Comparison of ENCODE assay signal across 25 cellular contexts in the genomic region with DNA sequence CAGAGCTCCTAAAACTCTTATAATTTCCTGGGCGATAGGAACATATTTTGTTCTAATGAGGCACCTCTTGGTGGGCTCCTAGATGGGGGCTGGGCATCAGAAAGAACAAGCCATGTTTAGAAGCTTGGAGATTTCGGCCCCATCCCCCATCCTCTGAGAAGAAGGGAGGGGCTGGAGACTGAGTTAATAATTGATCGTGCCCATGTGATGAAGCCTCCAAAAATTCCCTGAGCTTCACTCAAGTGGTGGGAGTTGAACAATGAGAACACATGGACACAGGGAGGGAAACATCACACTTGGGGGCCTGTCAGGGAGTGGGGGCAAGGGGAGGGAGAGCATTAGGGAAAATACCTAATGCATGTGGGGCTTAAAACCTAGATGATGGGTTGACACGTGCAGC. TPM values are rescaled to one million over a fixed set of nuclear protein-coding genes. Genes with fewer than 3 reads are reported as not detected.
A peak's percentile ranks its signal among the peaks of the same experiment; 100 is the strongest.
DNase-seq lines count a peak whose midpoint lies in the region; ATAC-seq, FAIRE-seq and TF ChIP-seq lines count a peak whose summit lies in the region.
"Had no signal": no experiment of that assay in that cellular context is flagged by ENCODE, and none has a peak within 500 bp of the region (broad histone marks: within the 10 kb centered on the region; RNA-seq: fewer than 3 reads in every experiment).

No MANE protein-coding gene starts in this region.

- H3K4me3 ChIP-seq in HepG2 (replicated peaks in 1 of 3; ENCODE audit: insufficient read depth in 1 of 3, low read depth in 2 of 3, low read length in 3 of 3) (no peak overlapping the region), right lobe of liver (no peak overlapping the region), Karpas-422 (ENCODE audit: low read length) (no peak overlapping the region)
- H3K4me3 ChIP-seq: A549, BLaER1 had no signal

- H3K9me3 ChIP-seq in HepG2 (ENCODE audit: low read length) (no peaks in the 10 kb centered on the region), right lobe of liver (no peaks in the 10 kb centered on the region), Karpas-422 (ENCODE audit: low read length) (no peaks in the 10 kb centered on the region), T-helper 17 cell (ENCODE audit: control insufficient read depth, low read length, poor library complexity, severe bottlenecking) (no peaks in the 10 kb centered on the region)
- H3K9me3 ChIP-seq: A549, BE2C, Caco-2 had no signal

- no peaks in the 10 kb centered on the region for H4K20me1 ChIP-seq in HepG2 (ENCODE audit: insufficient read depth, low read length)
- no peaks in the 10 kb centered on the region for H4K20me1 ChIP-seq in Karpas-422 (ENCODE audit: insufficient read depth, low read depth, low read length)
- H4K20me1 ChIP-seq: BLaER1 had no signal

- H3K27ac Mint-ChIP-seq in stimulated activated memory B cell treated with anti-CD40 and anti-IgM and Interleukin-4, amounts not matched to agents 10 μg/mL and 1 μg/mL and 100 μg/mL, for 72 hours: peak overlapping the region; percentile 23
- H3K27ac Mint-ChIP-seq in T-helper 17 cell: no peak overlapping the region
- H3K27ac Mint-ChIP-seq in activated CD8-positive, alpha-beta T cell treated with anti-CD3 and anti-CD28 coated beads, Interleukin-2, amount 10 ng/mL, durations not matched to agents 7 days and 5 days: no peak overlapping the region
- H3K27ac Mint-ChIP-seq: CD4-positive, alpha-beta memory T cell; CD4-positive, CD25-positive, alpha-beta regulatory T cell; CD8-positive, alpha-beta memory T cell had no signal

- CTCF ChIA-PET in HepG2 (lab: Yijun Ruan, JAX; ENCODE audit: low intra/inter-chr PET ratio, low total read pairs): no interaction called here
- CTCF ChIA-PET in activated CD8-positive, alpha-beta T cell treated with anti-CD3 and anti-CD28 coated beads, Interleukin-2, amount 10 ng/mL, durations not matched to agents 7 days and 5 days (lab: Charles Lee): no interaction called here

- H3K9ac ChIP-seq in HepG2 (ENCODE audit: insufficient read depth, low read depth, low read length) (no peak overlapping the region), Karpas-422 (ENCODE audit: low read length) (peak overlapping the region; percentile 61; the same call in 1 of the 2 replicates)
- H3K9ac ChIP-seq: BLaER1 had no signal

- H3K4me1 ChIP-seq in HepG2 (ENCODE audit: insufficient read depth, low read length): peaks cover 86% of the 10 kb centered on the region
- H3K4me1 ChIP-seq in right lobe of liver: peaks cover 0 to 23% (median 10%) of the 10 kb centered on the region in 4 donors
- H3K4me1 ChIP-seq in Karpas-422 (ENCODE audit: low read length): peaks cover 97% of the 10 kb centered on the region
- H3K4me1 ChIP-seq: A549, BE2C had no signal

- no peak for TF ChIP-seq RAD21 in HepG2 (CRISPR knock-in tag; IDR thresholded peaks at IDR 0.05)

- H3K27ac ChIP-seq in HepG2 (ENCODE audit: extremely low read length, insufficient read depth, low read length) (no peak overlapping the region), right lobe of liver (no peak overlapping the region), Karpas-422 (ENCODE audit: low read length) (peak overlapping the region; percentile 96)
- H3K27ac ChIP-seq: 22Rv1, A549, BLaER1 had no signal

- 28% methylated on average over 4 of the region's 4 CpGs for WGBS in HepG2 (ENCODE audit: low lambda C conversion rate)
- WGBS in right lobe of liver (ENCODE audit: insufficient coverage, low coverage, low lambda C conversion rate, missing lambda C conversion rate): 94% methylated on average over 3 of the region's 4 CpGs

- DNase-seq in HepG2 (ENCODE audit: low spot score): peak; percentile 24
- no peak for DNase-seq in right lobe of liver
- DNase-seq in Karpas-422: no peak
- DNase-seq in left kidney (ENCODE audit: low read depth, low spot score): peak; percentile 16
- no peak for DNase-seq in T-helper 17 cell
- DNase-seq in activated CD8-positive, alpha-beta T cell treated with anti-CD3 and anti-CD28 coated beads, Interleukin-2, amount 10 ng/mL, durations not matched to agents 7 days and 5 days: no peak
- no peak for DNase-seq in NCI-H82 (lab: John Stamatoyannopoulos, UW)
- DNase-seq: AML-193; BE2C; C1 segment of cervical spinal cord; Caco-2; Calu3; CD4-positive, alpha-beta memory T cell; CD4-positive, CD25-positive, alpha-beta regulatory T cell; CD8-positive, alpha-beta memory T cell; GF-D8 had no signal

- peak; percentile 54 for FAIRE-seq in HepG2 (lab: Jason Lieb, UNC)
- FAIRE-seq: A549, D721Med, G401.6, GM12891, GM19239 had no signal

- H3K27me3 ChIP-seq in HepG2 (ENCODE audit: control insufficient read depth in 1 of 2, insufficient read depth in 2 of 2, low read length in 2 of 2) (no peaks in the 10 kb centered on the region), right lobe of liver (no peaks in the 10 kb centered on the region), Karpas-422 (ENCODE audit: low read length) (no peaks in the 10 kb centered on the region)
- H3K27me3 ChIP-seq: BE2C, BLaER1 had no signal

- H3K36me3 ChIP-seq in HepG2 (replicated peaks in 1 of 2; ENCODE audit: control insufficient read depth in 1 of 2, insufficient read depth in 2 of 2, low read length in 2 of 2) (no peaks in the 10 kb centered on the region), right lobe of liver (no peaks in the 10 kb centered on the region), Karpas-422 (ENCODE audit: insufficient read depth, low read length) (no peaks in the 10 kb centered on the region)
- H3K36me3 ChIP-seq: BE2C, BLaER1 had no signal

- no peak overlapping the region for H3K4me2 ChIP-seq in HepG2 (ENCODE audit: low read depth, low read length)
- peak overlapping the region; percentile 71 for H3K4me2 ChIP-seq in Karpas-422 (ENCODE audit: low read depth, low read length, poor library complexity, severe bottlenecking)
- H3K4me2 ChIP-seq: A549 had no signal

- H3K79me2 ChIP-seq in HepG2 (ENCODE audit: insufficient read depth, low read length): no peaks in the 10 kb centered on the region
- no peaks in the 10 kb centered on the region for H3K79me2 ChIP-seq in Karpas-422 (ENCODE audit: low read length)

- H3K4me3 Mint-ChIP-seq in stimulated activated memory B cell treated with anti-CD40 and anti-IgM and Interleukin-4, amounts not matched to agents 10 μg/mL and 1 μg/mL and 100 μg/mL, for 72 hours: no peak overlapping the region
- no peak overlapping the region for H3K4me3 Mint-ChIP-seq in T-helper 17 cell
- no peak overlapping the region for H3K4me3 Mint-ChIP-seq in activated CD8-positive, alpha-beta T cell treated with anti-CD3 and anti-CD28 coated beads, Interleukin-2, amount 10 ng/mL, durations not matched to agents 7 days and 5 days
- H3K4me3 Mint-ChIP-seq: CD14-positive monocyte; CD4-positive, alpha-beta memory T cell; CD4-positive, CD25-positive, alpha-beta regulatory T cell; CD8-positive, alpha-beta memory T cell had no signal

- in situ Hi-C loops in HepG2 (cut with HindIII; ENCODE audit: extremely low pct_ligation_motif_present, low pct_unique_long_range_greater_than_20kb): no loop called here

- BruUV-seq in HepG2 (replicated peaks; lab: Mats Ljungman, UMichigan): no TSS peak

- H3K9me3 Mint-ChIP-seq in stimulated activated memory B cell treated with anti-CD40 and anti-IgM and Interleukin-4, amounts not matched to agents 10 μg/mL and 1 μg/mL and 100 μg/mL, for 72 hours: peaks cover 2% of the 10 kb centered on the region
- H3K9me3 Mint-ChIP-seq in activated CD8-positive, alpha-beta T cell treated with anti-CD3 and anti-CD28 coated beads, Interleukin-2, amount 10 ng/mL, durations not matched to agents 7 days and 5 days (ENCODE audit: insufficient read depth): no peaks in the 10 kb centered on the region

- TF ChIP-seq EP300 in HepG2 (IDR thresholded peaks at IDR 0.05; ENCODE audit: low read depth in 2 of 2, low read length in 2 of 2) (no peak), HepG2 (CRISPR knock-in tag; IDR thresholded peaks at IDR 0.05; ENCODE audit: borderline replicate concordance) (no peak)

- H3K4me1 Mint-ChIP-seq in stimulated activated memory B cell treated with anti-CD40 and anti-IgM and Interleukin-4, amounts not matched to agents 10 μg/mL and 1 μg/mL and 100 μg/mL, for 72 hours: peaks cover 32% of the 10 kb centered on the region
- H3K4me1 Mint-ChIP-seq in T-helper 17 cell: peaks cover 6% of the 10 kb centered on the region
- peaks cover 4% of the 10 kb centered on the region for H3K4me1 Mint-ChIP-seq in activated CD8-positive, alpha-beta T cell treated with anti-CD3 and anti-CD28 coated beads, Interleukin-2, amount 10 ng/mL, durations not matched to agents 7 days and 5 days (ENCODE audit: low read depth)
- H3K4me1 Mint-ChIP-seq: CD4-positive, CD25-positive, alpha-beta regulatory T cell; CD8-positive, alpha-beta memory T cell had no signal

- TF ChIP-seq CTCF in HepG2 (CRISPR knock-in tag; IDR thresholded peaks at IDR 0.05) (no peak), right lobe of liver (IDR thresholded peaks at IDR 0.05) (no peak)

- no peaks in the 10 kb centered on the region for H3K36me3 Mint-ChIP-seq in stimulated activated memory B cell treated with anti-CD40 and anti-IgM and Interleukin-4, amounts not matched to agents 10 μg/mL and 1 μg/mL and 100 μg/mL, for 72 hours
- H3K36me3 Mint-ChIP-seq in T-helper 17 cell (ENCODE audit: low read depth): no peaks in the 10 kb centered on the region
- H3K36me3 Mint-ChIP-seq in activated CD8-positive, alpha-beta T cell treated with anti-CD3 and anti-CD28 coated beads, Interleukin-2, amount 10 ng/mL, durations not matched to agents 7 days and 5 days (ENCODE audit: low read depth): no peaks in the 10 kb centered on the region
- H3K36me3 Mint-ChIP-seq: CD14-positive monocyte; CD4-positive, alpha-beta memory T cell; CD4-positive, CD25-positive, alpha-beta regulatory T cell; CD8-positive, alpha-beta memory T cell had no signal

- intact Hi-C loops in HepG2 (cut with micrococcal nuclease; ENCODE audit: unreplicated experiment): no loop called here
- intact Hi-C loops in right lobe of liver (cut with DNase I): no loop called here

- ATAC-seq in HepG2 (no peak), right lobe of liver (no peak), T-helper 17 cell (no peak)
- ATAC-seq in stimulated activated memory B cell treated with anti-CD40 and anti-IgM and Interleukin-4, amounts not matched to agents 10 μg/mL and 1 μg/mL and 100 μg/mL, for 72 hours: no peak
- ATAC-seq in activated CD8-positive, alpha-beta T cell treated with anti-CD3 and anti-CD28 coated beads, Interleukin-2, amount 10 ng/mL, durations not matched to agents 7 days and 5 days: no peak
- ATAC-seq: A549 had no signal

- H3K9me2 ChIP-seq in Karpas-422 (replicated peaks; ENCODE audit: insufficient read depth, low read length): no peaks in the 10 kb centered on the region

- H2AFZ ChIP-seq in HepG2 (ENCODE audit: low read length): no peak overlapping the region
- no peak overlapping the region for H2AFZ ChIP-seq in Karpas-422 (ENCODE audit: low read length)

- no peaks in the 10 kb centered on the region for H3K27me3 Mint-ChIP-seq in stimulated activated memory B cell treated with anti-CD40 and anti-IgM and Interleukin-4, amounts not matched to agents 10 μg/mL and 1 μg/mL and 100 μg/mL, for 72 hours
- peaks cover 11% of the 10 kb centered on the region for H3K27me3 Mint-ChIP-seq in T-helper 17 cell
- H3K27me3 Mint-ChIP-seq in activated CD8-positive, alpha-beta T cell treated with anti-CD3 and anti-CD28 coated beads, Interleukin-2, amount 10 ng/mL, durations not matched to agents 7 days and 5 days (ENCODE audit: low read depth): no peaks in the 10 kb centered on the region
- H3K27me3 Mint-ChIP-seq: CD4-positive, CD25-positive, alpha-beta regulatory T cell had no signal

- TF ChIP-seq POLR2A in HepG2 (IDR thresholded peaks at IDR 0.05; ENCODE audit: insufficient read depth in 1 of 2, low read depth in 2 of 2, low read length in 2 of 2) (no peak), right lobe of liver (IDR thresholded peaks at IDR 0.05) (no peak)

- POLR2A ChIA-PET in HepG2 (lab: Yijun Ruan, JAX): interaction anchor here (0.6 to 2.3 kb wide), 4 partner anchors 9 to 79 kb away, joined by 3 to 7 read pairs (median 4); partner anchors contain the start of genes MTARC1 and MTARC2
- POLR2A ChIA-PET in activated CD8-positive, alpha-beta T cell treated with anti-CD3 and anti-CD28 coated beads, Interleukin-2, amount 10 ng/mL, durations not matched to agents 7 days and 5 days (lab: Charles Lee): no interaction called here

RNA-seq across cellular contexts. Expression of gene C1orf115, which starts 18.1 kb away (rescaled TPM):
- total RNA-seq in HepG2 (2016; rRNA removed; fragmentation: Illumina TruSeq; extraction: Trizol) (85.9 and 86.7 TPM in 2 replicates), right lobe of liver (10 to 100 TPM; 45.2 to 65.9 (median 50.8) TPM), T-helper 17 cell (1 to 10 TPM in 1 of 2 donors, under 1 TPM in 1; 0.50 to 2.1 TPM)
- 13.1 and 13.7 TPM in 2 replicates for total RNA-seq in HepG2 (2016; cell fraction: cytosol; rRNA removed; fragmentation: Illumina TruSeq; extraction: Trizol; ENCODE audit: low read depth)
- 83.6 and 85.7 TPM in 2 replicates for total RNA-seq in HepG2 (2016; cell fraction: insoluble cytoplasmic fraction; rRNA removed; fragmentation: Illumina TruSeq; extraction: Trizol)
- total RNA-seq in HepG2 (2016; cell fraction: membrane; rRNA removed; fragmentation: Illumina TruSeq; extraction: Trizol): 59.6 and 65.3 TPM in 2 replicates
- 36.7 and 42.7 TPM in 2 replicates for total RNA-seq in HepG2 (2016; cell fraction: nucleus; rRNA removed; fragmentation: Illumina TruSeq; extraction: Trizol)
- polyA plus RNA-seq in HepG2 (2011; rRNA removed): 25.2 and 30.9 TPM in 2 replicates
- polyA plus RNA-seq in HepG2 (2011; cell fraction: cytosol; rRNA removed): 27.9 and 36.1 TPM in 2 replicates
- polyA plus RNA-seq in HepG2 (2011; cell fraction: nucleus; rRNA removed): 10.3 and 15.5 TPM in 2 replicates
- polyA plus RNA-seq in HepG2 (2012): 25.0 and 26.1 TPM in 2 replicates
- 8.3 and 8.7 TPM in 2 replicates for polyA plus RNA-seq in HepG2 (2016; cell fraction: cytosol; fragmentation: Illumina TruSeq; extraction: Trizol; ENCODE audit: low read depth)
- polyA plus RNA-seq in HepG2 (2016; cell fraction: insoluble cytoplasmic fraction; fragmentation: Illumina TruSeq; extraction: Trizol; ENCODE audit: low read depth): 89.4 and 93.3 TPM in 2 replicates
- polyA plus RNA-seq in HepG2 (2016; cell fraction: membrane; fragmentation: Illumina TruSeq; extraction: Trizol; ENCODE audit: low read depth): 38.6 and 42.0 TPM in 2 replicates
- 58.5 and 59.9 TPM in 2 replicates for polyA plus RNA-seq in HepG2 (2016; cell fraction: nucleus; fragmentation: Illumina TruSeq; extraction: Trizol; ENCODE audit: insufficient read depth, low read depth)
- polyA minus RNA-seq in HepG2 (2011; rRNA and poly(A)+ RNA removed; ENCODE audit: low replicate concordance): 26.7 TPM in 1 of 2 replicates, not detected in the other
- polyA minus RNA-seq in HepG2 (2011; cell fraction: cytosol; rRNA and poly(A)+ RNA removed): 14.8 and 19.3 TPM in 2 replicates
- polyA minus RNA-seq in HepG2 (2011; cell fraction: nucleus; rRNA and poly(A)+ RNA removed): 8.0 and 10.9 TPM in 2 replicates
- 0.11 TPM in 1 of 2 replicates, not detected in the other for total RNA-seq in Karpas-422 (2014; rRNA removed; shearing (Covaris generic); ENCODE audit: low replicate concordance)
- under 1 TPM; 0.08 to 0.10 TPM for total RNA-seq in activated CD8-positive, alpha-beta T cell treated with anti-CD3 and anti-CD28 coated beads, Interleukin-2, amount 10 ng/mL, durations not matched to agents 7 days and 5 days

RNA-seq across cellular contexts. Expression of gene MTARC2, which starts 39.9 kb away (rescaled TPM):
- 4.7 and 10.1 TPM in 2 replicates for total RNA-seq in HepG2 (2016; rRNA removed; fragmentation: Illumina TruSeq; extraction: Trizol)
- total RNA-seq in HepG2 (2016; cell fraction: cytosol; rRNA removed; fragmentation: Illumina TruSeq; extraction: Trizol; ENCODE audit: low read depth): 3.8 and 5.3 TPM in 2 replicates
- total RNA-seq in HepG2 (2016; cell fraction: insoluble cytoplasmic fraction; rRNA removed; fragmentation: Illumina TruSeq; extraction: Trizol): 5.8 and 12.4 TPM in 2 replicates
- 3.3 and 3.6 TPM in 2 replicates for total RNA-seq in HepG2 (2016; cell fraction: membrane; rRNA removed; fragmentation: Illumina TruSeq; extraction: Trizol)
- total RNA-seq in HepG2 (2016; cell fraction: nucleus; rRNA removed; fragmentation: Illumina TruSeq; extraction: Trizol): 12.5 and 15.1 TPM in 2 replicates
- 8.5 and 13.6 TPM in 2 replicates for polyA plus RNA-seq in HepG2 (2011; rRNA removed)
- 4.1 and 4.6 TPM in 2 replicates for polyA plus RNA-seq in HepG2 (2011; cell fraction: cytosol; rRNA removed)
- polyA plus RNA-seq in HepG2 (2011; cell fraction: nucleus; rRNA removed): 31.2 and 40.2 TPM in 2 replicates
- 7.1 and 10.6 TPM in 2 replicates for polyA plus RNA-seq in HepG2 (2012)
- polyA plus RNA-seq in HepG2 (2016; cell fraction: cytosol; fragmentation: Illumina TruSeq; extraction: Trizol; ENCODE audit: low read depth): 0.75 and 1.5 TPM in 2 replicates
- polyA plus RNA-seq in HepG2 (2016; cell fraction: insoluble cytoplasmic fraction; fragmentation: Illumina TruSeq; extraction: Trizol; ENCODE audit: low read depth): 5.2 and 6.9 TPM in 2 replicates
- polyA plus RNA-seq in HepG2 (2016; cell fraction: membrane; fragmentation: Illumina TruSeq; extraction: Trizol; ENCODE audit: low read depth): 1.3 and 2.5 TPM in 2 replicates
- 31.0 and 32.3 TPM in 2 replicates for polyA plus RNA-seq in HepG2 (2016; cell fraction: nucleus; fragmentation: Illumina TruSeq; extraction: Trizol; ENCODE audit: insufficient read depth, low read depth)
- 11.1 and 13.8 TPM in 2 replicates for polyA minus RNA-seq in HepG2 (2011; rRNA and poly(A)+ RNA removed; ENCODE audit: low replicate concordance)
- polyA minus RNA-seq in HepG2 (2011; cell fraction: cytosol; rRNA and poly(A)+ RNA removed): 4.9 and 5.2 TPM in 2 replicates
- 15.8 and 19.9 TPM in 2 replicates for polyA minus RNA-seq in HepG2 (2011; cell fraction: nucleus; rRNA and poly(A)+ RNA removed)
- total RNA-seq in right lobe of liver: 100 to 1,000 TPM in 3 of 6 experiments, 10 to 100 TPM in 3; 41.8 to 140 (median 86.6) TPM
- 0.48 TPM in 1 of 2 replicates, not detected in the other for total RNA-seq in Karpas-422 (2014; rRNA removed; shearing (Covaris generic); ENCODE audit: low replicate concordance)
- under 1 TPM in 1 of 2 donors, not detected in 1; 0.72 TPM for total RNA-seq in T-helper 17 cell
- not detected for total RNA-seq in activated CD8-positive, alpha-beta T cell treated with anti-CD3 and anti-CD28 coated beads, Interleukin-2, amount 10 ng/mL, durations not matched to agents 7 days and 5 days
- total RNA-seq: CD4-positive, alpha-beta memory T cell; CD4-positive, CD25-positive, alpha-beta regulatory T cell; CD8-positive, alpha-beta memory T cell had no signal
- polyA plus RNA-seq: CD4-positive, CD25-positive, alpha-beta regulatory T cell; CD8-positive, alpha-beta memory T cell had no signal

Comparison
In these comparisons a context has a peak if more than half of its experiments do, and no peak if none do; other contexts are left out.
1. DNase-seq: peak in HepG2 (single experiment) and left kidney (single experiment); none in right lobe of liver (0 of 3), Karpas-422 (single experiment), T-helper 17 cell (0 of 3), activated CD8-positive, alpha-beta T cell treated with anti-CD3 and anti-CD28 coated beads, Interleukin-2, amount 10 ng/mL, durations not matched to agents 7 days and 5 days (single experiment) and NCI-H82 (single experiment).
2. RNA of gene C1orf115, which starts 18.1 kb away (total RNA-seq): 13.1 to 86.7 TPM in HepG2 and 45.2 to 65.9 TPM in right lobe of liver; 0.50 to 2.1 TPM in T-helper 17 cell, 0.08 to 0.10 TPM in activated CD8-positive, alpha-beta T cell treated with anti-CD3 and anti-CD28 coated beads, Interleukin-2, amount 10 ng/mL, durations not matched to agents 7 days and 5 days and 0.11 TPM in Karpas-422; every median in the first group is over 4 times any median in the second.